In the genomic region with DNA sequence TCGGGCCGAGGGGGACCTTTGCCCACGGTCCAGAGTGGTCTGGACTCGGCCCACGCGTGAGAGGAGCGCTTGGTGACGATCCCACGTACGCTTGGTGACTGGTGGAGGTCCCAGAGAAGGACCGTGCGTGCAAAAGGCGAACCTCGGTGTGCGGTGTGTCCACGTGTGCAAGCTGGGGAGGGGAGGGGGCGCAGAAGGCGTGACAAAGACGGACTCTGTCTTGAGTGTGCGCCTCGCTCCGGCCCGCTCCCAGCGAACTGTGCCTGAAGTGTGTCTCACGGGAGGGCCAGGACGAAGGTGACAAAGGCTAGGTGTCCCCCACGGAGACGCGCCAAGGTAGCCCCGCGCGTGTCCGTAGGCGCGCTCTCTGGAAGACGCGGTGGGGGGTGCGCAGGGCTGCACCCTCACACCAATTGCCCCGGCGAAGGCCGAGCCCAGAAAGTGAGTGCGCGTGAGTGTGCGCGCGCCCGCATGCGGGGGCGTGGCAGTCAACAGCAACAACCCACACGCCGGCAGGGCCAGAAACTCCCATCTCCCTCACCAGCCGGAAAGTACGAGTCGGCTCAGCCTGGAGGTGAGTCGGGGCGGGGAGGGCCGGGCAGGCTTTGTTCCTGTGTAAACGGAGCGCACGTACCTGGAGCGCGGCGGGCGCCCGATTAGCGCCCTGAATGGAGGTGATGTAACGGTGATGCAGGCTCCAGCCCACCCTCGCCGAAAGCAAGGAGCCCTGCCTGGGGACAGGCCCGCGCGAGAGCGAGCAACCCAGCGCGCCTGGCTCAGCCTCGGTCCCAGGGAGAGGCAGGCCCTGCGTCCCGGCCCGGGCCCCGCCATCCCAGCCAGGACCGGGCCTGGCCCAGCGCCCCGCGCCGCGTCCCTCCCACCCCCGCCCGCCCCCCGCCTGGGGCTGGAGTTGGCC, we compare ENCODE assay signal across 9 cellular contexts. TPM values are rescaled to one million over a fixed set of nuclear protein-coding genes. Genes with fewer than 3 reads are reported as not detected.
DNase-seq lines count a peak whose midpoint lies in the region; ATAC-seq, FAIRE-seq and TF ChIP-seq lines count a peak whose summit lies in the region.
"Had no signal": no experiment of that assay in that cellular context is flagged by ENCODE, and none has a peak within 500 bp of the region (broad histone marks: within the 10 kb centered on the region; RNA-seq: fewer than 3 reads in every experiment).

A gene with protein sequence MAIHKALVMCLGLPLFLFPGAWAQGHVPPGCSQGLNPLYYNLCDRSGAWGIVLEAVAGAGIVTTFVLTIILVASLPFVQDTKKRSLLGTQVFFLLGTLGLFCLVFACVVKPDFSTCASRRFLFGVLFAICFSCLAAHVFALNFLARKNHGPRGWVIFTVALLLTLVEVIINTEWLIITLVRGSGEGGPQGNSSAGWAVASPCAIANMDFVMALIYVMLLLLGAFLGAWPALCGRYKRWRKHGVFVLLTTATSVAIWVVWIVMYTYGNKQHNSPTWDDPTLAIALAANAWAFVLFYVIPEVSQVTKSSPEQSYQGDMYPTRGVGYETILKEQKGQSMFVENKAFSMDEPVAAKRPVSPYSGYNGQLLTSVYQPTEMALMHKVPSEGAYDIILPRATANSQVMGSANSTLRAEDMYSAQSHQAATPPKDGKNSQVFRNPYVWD (plus strand): TSS at position 521 of the 916 bp plus-strand sequence. CDS start 7,689 bp downstream, outside the sequence.

- TF ChIP-seq RAD21 in H1 (IDR thresholded peaks at IDR 0.05 in 1 of 2, conservative IDR thresholded peaks at IDR 0.05 in 1 of 2; ENCODE audit: low read depth in 2 of 2, low read length in 2 of 2), result no peak

- peaks cover 24% of the 10 kb centered on the region for H3K23me2 ChIP-seq in H1 (ENCODE audit: low read depth, low read length)

- in situ Hi-C loops in GM13976 (cut with MboI; ENCODE audit: low sequenced_read_pairs, unreplicated experiment), result no loop called here

- peak within 1 kb of the TSS; percentile 72; the same call in 1 of the 2 replicates for H2BK15ac ChIP-seq in H1 (ENCODE audit: low read length)

- peaks cover 12% of the 10 kb centered on the region for H3K4me1 Mint-ChIP-seq in activated CD4-positive, alpha-beta memory T cell treated with anti-CD3 and anti-CD28 coated beads for 36 hours (ENCODE audit: low read depth)
- H3K4me1 Mint-ChIP-seq in mesothelial cell of epicardium, result peaks cover 38% of the 10 kb centered on the region
- H3K4me1 Mint-ChIP-seq in stimulated activated memory B cell treated with anti-CD40 and anti-IgM and Interleukin-4, amounts not matched to agents 10 μg/mL and 1 μg/mL and 100 μg/mL, for 72 hours, result peaks cover 17% of the 10 kb centered on the region

- H3K79me1 ChIP-seq in H1 (ENCODE audit: low read depth, low read length), result 0 out of 2 replicates have a peak, but pooled peaks cover 2% of the 10 kb centered on the region

- no peak for FAIRE-seq in H1 (lab: Jason Lieb, UNC)

- H3K79me2 ChIP-seq in H1 (ENCODE audit: control insufficient read depth in 1 of 2, insufficient read depth in 2 of 2, low read length in 2 of 2), result peaks cover 0 to 3% of the 10 kb centered on the region in 2 experiments; a peak in 1 of 4 replicates

- H2BK5ac ChIP-seq in H1 (ENCODE audit: low read depth, low read length), result peak within 1 kb of the TSS; percentile 73; the same call in 1 of the 2 replicates

- TF ChIP-seq EP300 in H1 (IDR thresholded peaks at IDR 0.05; ENCODE audit: borderline replicate concordance in 1 of 2, low read depth in 2 of 2, low read length in 2 of 2), result no peak

- no peak within 1 kb of the TSS; the same call in 1 of the 2 replicates for H3K27ac ChIP-seq in H1 (ENCODE audit: low read depth, low read length)

- H3K27me3 ChIP-seq in H1 (replicated peaks in 1 of 4; ENCODE audit: control insufficient read depth in 3 of 4, extremely low read depth in 1 of 4, insufficient read depth in 3 of 4, low read length in 3 of 4), result peaks cover 0 to 22% (median 13%) of the 10 kb centered on the region in 4 experiments; a peak in 5 of 7 replicates

- intact Hi-C loops in activated CD4-positive, alpha-beta memory T cell treated with anti-CD3 and anti-CD28 coated beads for 36 hours (cut with micrococcal nuclease), result loop anchor here (10.0 kb wide), 1 partner anchor 63 kb away; no protein-coding TSS in a partner anchor

- H3K9me3 ChIP-seq in H1 (ENCODE audit: insufficient read depth in 2 of 2, low read depth in 1 of 2, low read length in 1 of 2), result no peaks in the 10 kb centered on the region

- H4K8ac ChIP-seq in H1 (ENCODE audit: extremely low read depth, insufficient read depth, low read length), result peak within 1 kb of the TSS; percentile 93

- no peak within 1 kb of the TSS for H3K14ac ChIP-seq in H1 (ENCODE audit: insufficient read length)

- H4K20me1 ChIP-seq in H1 (replicated peaks in 1 of 2; ENCODE audit: control insufficient read depth in 1 of 2, insufficient read depth in 2 of 2, low read length in 2 of 2), result peaks cover 0 to 2% of the 10 kb centered on the region in 2 experiments

- H3K4me3 ChIP-seq in H1 (ENCODE audit: extremely low read depth in 1 of 4, insufficient read depth in 2 of 4, low read depth in 3 of 4, low read length in 4 of 4), result peak within 1 kb of the TSS; percentile 52 to 84 (median 79)

- H4K91ac ChIP-seq in H1 (replicated peaks; ENCODE audit: insufficient read length, low read length), result peak within 1 kb of the TSS; percentile 45

- H3K4me3 Mint-ChIP-seq in activated CD4-positive, alpha-beta memory T cell treated with anti-CD3 and anti-CD28 coated beads for 36 hours, result peak within 1 kb of the TSS; percentile 46
- H3K4me3 Mint-ChIP-seq in mesothelial cell of epicardium, result peak within 1 kb of the TSS; percentile 80
- peak within 1 kb of the TSS; percentile 78 for H3K4me3 Mint-ChIP-seq in stimulated activated memory B cell treated with anti-CD40 and anti-IgM and Interleukin-4, amounts not matched to agents 10 μg/mL and 1 μg/mL and 100 μg/mL, for 72 hours

- CTCF ChIA-PET in activated CD4-positive, alpha-beta memory T cell treated with anti-CD3 and anti-CD28 coated beads for 36 hours (lab: Charles Lee), result interaction anchor here (1.3 kb wide), 1 partner anchor 64 kb away, joined by 3 read pairs; the partner anchor contains the start of gene GPR142
- CTCF ChIA-PET in H1 (lab: Charles Lee; ENCODE audit: partially characterized antibody), result no interaction called here

- POLR2A ChIA-PET in activated CD4-positive, alpha-beta memory T cell treated with anti-CD3 and anti-CD28 coated beads for 36 hours (lab: Charles Lee), result no interaction called here
- POLR2A ChIA-PET in H1 (lab: Charles Lee; ENCODE audit: partially characterized antibody), result interaction anchor here (1.0 to 2.1 kb wide), 2 partner anchors 23 to 313 kb away, joined by 3 to 6 read pairs; no protein-coding TSS in a partner anchor

- H2BK120ac ChIP-seq in H1 (replicated peaks; ENCODE audit: low read depth, low read length), result peak within 1 kb of the TSS; percentile 36

- DNase-seq in GM13976 (ENCODE audit: low spot score), result peak; percentile 83
- peak; percentile 53 for DNase-seq in NCI-H146 (lab: John Stamatoyannopoulos, UW)
- DNase-seq in activated CD4-positive, alpha-beta memory T cell treated with anti-CD3 and anti-CD28 coated beads for 36 hours, result peak; percentile 71
- DNase-seq in H1 (ENCODE audit: low read depth in 1 of 2, low spot score in 2 of 2), result peak; percentile 63 to 82
- DNase-seq in mesothelial cell of epicardium (ENCODE audit: low spot score in 2 of 2, unreplicated experiment in 2 of 2), result peak in 1 of 2 experiments; percentile 78
- DNase-seq in amniotic stem cell (lab: John Stamatoyannopoulos, UW), result no peak

- peak within 1 kb of the TSS; percentile 75 for H4K5ac ChIP-seq in H1 (ENCODE audit: insufficient read length, low read depth, low read length)

- peak within 1 kb of the TSS; percentile 35 to 72 (median 62); a peak in 6 of 7 replicates for H3K9ac ChIP-seq in H1 (replicated peaks in 1 of 4; ENCODE audit: extremely low read depth in 1 of 4, low read depth in 3 of 4, low read length in 3 of 4)

- H3K4me2 ChIP-seq in H1 (ENCODE audit: insufficient read depth in 1 of 2, low read depth in 2 of 2, low read length in 2 of 2), result peak within 1 kb of the TSS; percentile 96 to 100

- 1% methylated on average over 63 of the region's 89 CpGs; no CpG with 5 or more reads in 1 of the 2 experiments for WGBS in H1 (ENCODE audit: extremely low coverage in 1 of 2, insufficient coverage in 1 of 2, insufficient read length in 1 of 2, insufficient replicate concordance in 2 of 2, low coverage in 1 of 2, low lambda C conversion rate in 2 of 2, missing lambda C conversion rate in 1 of 2), 2 experiments

- H2BK20ac ChIP-seq in H1 (ENCODE audit: low read length), result peak within 1 kb of the TSS; percentile 49; the same call in 1 of the 2 replicates

- peak; percentile 28 for ATAC-seq in stimulated activated memory B cell treated with anti-CD40 and anti-IgM and Interleukin-4, amounts not matched to agents 10 μg/mL and 1 μg/mL and 100 μg/mL, for 72 hours
- no peak for ATAC-seq in GM19324 (IDR thresholded peaks at IDR 0.05; ENCODE audit: low FRiP score, unreplicated experiment)

- H3K4ac ChIP-seq in H1 (replicated peaks; ENCODE audit: insufficient read length, low read depth, low read length), result peak within 1 kb of the TSS; percentile 79

- peaks cover 10 to 38% (median 28%) of the 10 kb centered on the region in 4 experiments for H3K4me1 ChIP-seq in H1 (replicated peaks in 1 of 4; ENCODE audit: control insufficient read depth in 3 of 4, insufficient read depth in 4 of 4, low read length in 3 of 4)

- peak within 1 kb of the TSS; percentile 19 for H3K56ac ChIP-seq in H1 (replicated peaks; ENCODE audit: insufficient read length, low read depth, low read length)

- no peaks in the 10 kb centered on the region for H3K36me3 ChIP-seq in H1 (ENCODE audit: control insufficient read depth in 2 of 4, insufficient read depth in 4 of 4, low read length in 3 of 4)

- H3K9me3 Mint-ChIP-seq in activated CD4-positive, alpha-beta memory T cell treated with anti-CD3 and anti-CD28 coated beads for 36 hours, result peaks cover 1% of the 10 kb centered on the region
- H3K9me3 Mint-ChIP-seq in mesothelial cell of epicardium, result no peaks in the 10 kb centered on the region
- peaks cover 7% of the 10 kb centered on the region for H3K9me3 Mint-ChIP-seq in stimulated activated memory B cell treated with anti-CD40 and anti-IgM and Interleukin-4, amounts not matched to agents 10 μg/mL and 1 μg/mL and 100 μg/mL, for 72 hours

- no peaks in the 10 kb centered on the region for H3K36me3 Mint-ChIP-seq in activated CD4-positive, alpha-beta memory T cell treated with anti-CD3 and anti-CD28 coated beads for 36 hours
- H3K36me3 Mint-ChIP-seq in mesothelial cell of epicardium, result no peaks in the 10 kb centered on the region
- peaks cover 6% of the 10 kb centered on the region for H3K36me3 Mint-ChIP-seq in stimulated activated memory B cell treated with anti-CD40 and anti-IgM and Interleukin-4, amounts not matched to agents 10 μg/mL and 1 μg/mL and 100 μg/mL, for 72 hours

- H3K18ac ChIP-seq in H1 (ENCODE audit: extremely low read depth, low read length), result peak within 1 kb of the TSS; percentile 87

- no peak within 1 kb of the TSS for H3K27ac Mint-ChIP-seq in activated CD4-positive, alpha-beta memory T cell treated with anti-CD3 and anti-CD28 coated beads for 36 hours
- H3K27ac Mint-ChIP-seq in mesothelial cell of epicardium, result peak within 1 kb of the TSS; percentile 92
- peak within 1 kb of the TSS; percentile 90 for H3K27ac Mint-ChIP-seq in stimulated activated memory B cell treated with anti-CD40 and anti-IgM and Interleukin-4, amounts not matched to agents 10 μg/mL and 1 μg/mL and 100 μg/mL, for 72 hours

- H3K23ac ChIP-seq in H1 (ENCODE audit: insufficient read length), result no peak within 1 kb of the TSS

- TF ChIP-seq CTCF in GM13976 (IDR thresholded peaks at IDR 0.05; ENCODE audit: borderline replicate concordance, control extremely low read depth, extremely low read depth, insufficient read depth, missing control alignments) (no peak), H1 (IDR thresholded peaks at IDR 0.05; ENCODE audit: control extremely low read depth in 1 of 3, insufficient read depth in 1 of 3, low read depth in 1 of 3, low read length in 3 of 3) (no peak), mesothelial cell of epicardium (IDR thresholded peaks at IDR 0.05; ENCODE audit: unreplicated experiment) (no peak)

- peak within 1 kb of the TSS; percentile 97 for H2BK12ac ChIP-seq in H1 (ENCODE audit: low read depth, low read length)

- H2AK5ac ChIP-seq in H1 (ENCODE audit: low read depth, low read length), result peak within 1 kb of the TSS; percentile 40; the same call in 1 of the 2 replicates

- H3K27me3 Mint-ChIP-seq in activated CD4-positive, alpha-beta memory T cell treated with anti-CD3 and anti-CD28 coated beads for 36 hours, result peaks cover 41% of the 10 kb centered on the region
- peaks cover 4% of the 10 kb centered on the region for H3K27me3 Mint-ChIP-seq in mesothelial cell of epicardium (ENCODE audit: low read depth)
- H3K27me3 Mint-ChIP-seq in stimulated activated memory B cell treated with anti-CD40 and anti-IgM and Interleukin-4, amounts not matched to agents 10 μg/mL and 1 μg/mL and 100 μg/mL, for 72 hours, result peaks cover 39% of the 10 kb centered on the region

- no peak within 1 kb of the TSS; the same call in 1 of the 2 replicates for H2AFZ ChIP-seq in H1 (ENCODE audit: low read length)

- TF ChIP-seq POLR2A in H1 (IDR thresholded peaks at IDR 0.05; ENCODE audit: control extremely low read depth in 1 of 2, low read depth in 2 of 2, low read length in 2 of 2), result peak in 1 of 2 experiments; percentile 57; a peak in 1 of 3 replicates

RNA-seq across cellular contexts. Expression of the gene that starts here (rescaled TPM):
- under 1 TPM; 0.40 to 0.41 TPM for total RNA-seq in activated CD4-positive, alpha-beta memory T cell treated with anti-CD3 and anti-CD28 coated beads for 36 hours
- total RNA-seq in H1 (2021; fragmentation: NEBNext Ultra II Directional; extraction: Animal tissue kit (Norgen Biotek cat#: 25700)), result 17.1 and 18.3 TPM in 2 replicates
- polyA plus RNA-seq in H1 (2011; rRNA removed), result 55.8 and 58.7 TPM in 2 replicates
- polyA plus RNA-seq in H1 (2011; cell fraction: cytosol; rRNA removed), result 47.4 TPM
- polyA plus RNA-seq in H1 (2011; cell fraction: nucleus; rRNA removed), result 60.7 TPM
- 8.3 to 26.4 TPM (median 23.9 TPM) in 4 replicates for polyA plus RNA-seq in H1 (2012, experiment 1 of 2)
- polyA plus RNA-seq in H1 (2012, experiment 2 of 2), result 21.0 TPM
- polyA plus RNA-seq in H1 (2013, experiment 1 of 2), result 21.4 TPM
- polyA plus RNA-seq in H1 (2013, experiment 2 of 2), result 20.6 TPM
- polyA minus RNA-seq in H1 (2011; rRNA and poly(A)+ RNA removed), result 23.1 and 27.5 TPM in 2 replicates
- polyA minus RNA-seq in H1 (2011; cell fraction: cytosol; rRNA and poly(A)+ RNA removed), result 29.0 TPM
- 19.2 TPM for polyA minus RNA-seq in H1 (2011; cell fraction: nucleus; rRNA and poly(A)+ RNA removed)
- total RNA-seq in mesothelial cell of epicardium, result 37.2 to 44.2 TPM (median 38.7 TPM) in 3 replicates
- total RNA-seq: T-helper 2 cell treated with Interferon-gamma antibody and Interleukin-4, amounts not matched to agents 100 ng/mL and 5 ng/mL, for 36 hours had no signal

Comparison
In these comparisons a context has a peak if more than half of its experiments do, and no peak if none do; other contexts are left out.
1. RNA of the gene that starts here (total RNA-seq): 37.2 to 44.2 TPM in mesothelial cell of epicardium and 17.1 to 18.3 TPM in H1; 0.40 to 0.41 TPM in activated CD4-positive, alpha-beta memory T cell treated with anti-CD3 and anti-CD28 coated beads for 36 hours; every median in the first group is over 10 times any median in the second.
2. Peak in DNase-seq in activated CD4-positive, alpha-beta memory T cell treated with anti-CD3 and anti-CD28 coated beads for 36 hours; RNA of the gene not detected or under 1 TPM.
3. Peak in every context shown above with its lines, with median percentiles within 50 percentile points of each other: H3K4me3 Mint-ChIP-seq.